ENCODE assay signal across 8 cellular contexts in the genomic region with DNA sequence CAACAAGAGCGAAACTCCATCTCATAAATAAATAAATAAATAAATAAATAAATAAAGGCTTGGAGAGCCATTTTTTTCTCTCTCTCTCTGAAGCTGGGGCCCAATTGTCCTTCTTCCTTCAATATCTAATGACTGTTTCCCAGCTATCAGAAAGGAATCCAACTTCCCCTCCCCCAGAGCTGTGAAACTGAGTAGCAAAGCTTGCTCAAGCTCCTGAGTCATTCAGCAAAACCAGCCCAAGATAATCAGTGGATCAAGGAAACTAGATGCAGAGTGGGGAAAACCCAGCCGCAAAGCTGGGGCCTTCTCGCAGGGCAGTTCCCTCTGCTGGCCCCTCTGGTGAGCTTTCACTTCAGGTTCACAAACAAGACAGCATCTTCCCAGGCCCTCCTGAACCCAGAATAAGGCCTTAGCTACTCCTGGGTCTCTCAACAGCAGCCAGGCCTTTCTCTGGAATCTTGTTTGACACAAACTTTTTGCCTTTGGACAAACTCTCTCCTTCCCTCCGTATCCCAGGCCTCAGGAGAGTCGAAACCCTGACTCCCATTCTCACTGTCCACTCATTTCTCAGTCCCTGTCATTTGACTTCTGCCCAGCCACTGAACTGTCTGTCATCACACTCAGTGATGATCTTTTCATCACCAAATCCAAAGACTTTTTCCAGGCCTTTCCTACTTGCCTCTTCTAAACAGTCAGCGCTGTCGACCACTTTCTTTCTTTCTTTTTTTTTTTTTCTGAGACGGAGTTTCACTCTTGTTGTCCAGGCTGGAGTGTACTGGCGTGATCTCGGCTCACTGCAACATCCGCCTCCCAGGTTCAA. TPM values are rescaled to one million over a fixed set of nuclear protein-coding genes. Genes with fewer than 3 reads are reported as not detected.
DNase-seq lines count a peak whose midpoint lies in the region; ATAC-seq, FAIRE-seq and TF ChIP-seq lines count a peak whose summit lies in the region.

No MANE protein-coding gene starts in this region.

- H3K4me3 ChIP-seq in fibroblast of pulmonary artery (replicated peaks; ENCODE audit: low read depth, low read length) (no peak overlapping the region), thymus (ENCODE audit: low read length) (no peak overlapping the region)

- WGBS in thymus: 67% methylated on average over 11 of the region's 11 CpGs

- DNase-seq in GM12892 (ENCODE audit: insufficient read length) (peak; percentile 50), fibroblast of pulmonary artery (ENCODE audit: low read depth) (peak; percentile 100), occipital lobe (lab: John Stamatoyannopoulos, UW) (peak; percentile 27), NCI-H1694 (lab: John Stamatoyannopoulos, UW) (no peak)
- peak; percentile 85 to 92 for DNase-seq in activated T-cell treated with anti-CD3 and anti-CD28 coated beads, Interleukin-2, amount 50 U/mL, for 72 hours

- TF ChIP-seq POLR2A in GM12892 (IDR thresholded peaks at IDR 0.05; ENCODE audit: low read depth, low read length): peak; percentile 58

- H3K27ac ChIP-seq in thymus (ENCODE audit: low read depth): peak overlapping the region; percentile 82

- peak; percentile 57 for ATAC-seq in HG02852 (IDR thresholded peaks at IDR 0.05; ENCODE audit: unreplicated experiment)
- peak; percentile 81 to 83 for ATAC-seq in activated T-cell treated with anti-CD3 and anti-CD28 coated beads, Interleukin-2, amount 50 U/mL, for 72 hours (replicated peaks in 1 of 2)

- H3K4me3 Mint-ChIP-seq in activated T-cell treated with anti-CD3 and anti-CD28 coated beads, Interleukin-2, amount 50 U/mL, for 72 hours: peak overlapping the region; percentile 64 to 77

- H3K27me3 Mint-ChIP-seq in activated T-cell treated with anti-CD3 and anti-CD28 coated beads, Interleukin-2, amount 50 U/mL, for 72 hours (ENCODE audit: low read depth): no peaks in the 10 kb centered on the region

- H3K27ac Mint-ChIP-seq in activated T-cell treated with anti-CD3 and anti-CD28 coated beads, Interleukin-2, amount 50 U/mL, for 72 hours: peak overlapping the region; percentile 69

- H3K36me3 Mint-ChIP-seq in activated T-cell treated with anti-CD3 and anti-CD28 coated beads, Interleukin-2, amount 50 U/mL, for 72 hours (ENCODE audit: insufficient read depth in 2 of 2): no peaks in the 10 kb centered on the region

- H3K9me3 Mint-ChIP-seq in activated T-cell treated with anti-CD3 and anti-CD28 coated beads, Interleukin-2, amount 50 U/mL, for 72 hours: no peaks in the 10 kb centered on the region

- H3K27me3 ChIP-seq in thymus (ENCODE audit: control insufficient read depth, insufficient read depth): no peaks in the 10 kb centered on the region

- no peaks in the 10 kb centered on the region for H3K36me3 ChIP-seq in thymus (ENCODE audit: control insufficient read depth, insufficient read depth)

- peaks cover 56% of the 10 kb centered on the region for H3K4me1 ChIP-seq in thymus (ENCODE audit: control insufficient read depth, insufficient read depth, low read length)

- no peaks in the 10 kb centered on the region for H3K9me3 ChIP-seq in thymus (ENCODE audit: control insufficient read depth)

- peak; percentile 92 for FAIRE-seq in GM12892 (lab: Jason Lieb, UNC)

- TF ChIP-seq CTCF in fibroblast of pulmonary artery (IDR thresholded peaks at IDR 0.05; ENCODE audit: low read length, missing control alignments): peak; percentile 56

- H3K4me1 Mint-ChIP-seq in activated T-cell treated with anti-CD3 and anti-CD28 coated beads, Interleukin-2, amount 50 U/mL, for 72 hours (ENCODE audit: low read depth): peaks cover 98% of the 10 kb centered on the region

TF ChIP-seq in PFSK-1, 5 proteins besides CTCF, POLR2A, EP300 and RAD21:
- TF ChIP-seq SIN3A (IDR thresholded peaks at IDR 0.05; ENCODE audit: borderline replicate concordance, insufficient read depth, low read length) (0 out of 2 replicates have a peak, but pooled peaks have one; percentile 56), POLR2AphosphoS5 (IDR thresholded peaks at IDR 0.05; ENCODE audit: low read depth, low read length) (peak; percentile 50; the same call in 1 of the 2 replicates), FOXP2 (optimal IDR thresholded peaks at IDR 0.05; ENCODE audit: borderline replicate concordance, extremely low read depth, extremely low read length, insufficient read depth) (peak; percentile 42), TAF1 (IDR thresholded peaks at IDR 0.05; ENCODE audit: borderline replicate concordance, insufficient read depth, low read length) (no peak), REST (IDR thresholded peaks at IDR 0.05; ENCODE audit: insufficient read depth in 1 of 2, low read depth in 2 of 2, low read length in 2 of 2) (peak in 1 of 2 experiments; percentile 57; a peak in 1 of 4 replicates)

RNA-seq across cellular contexts. Expression of gene PTP4A2, which starts 18.0 kb away (rescaled TPM):
- polyA plus RNA-seq in GM12892 (2012; ENCODE audit: missing spikeins): 377 TPM
- polyA plus RNA-seq in PFSK-1 (2012; ENCODE audit: insufficient read length, low read depth): 121 TPM
- total RNA-seq in activated T-cell treated with anti-CD3 and anti-CD28 coated beads, Interleukin-2, amount 50 U/mL, for 72 hours: 100 to 1,000 TPM; 437 to 541 TPM
- total RNA-seq in occipital lobe: 551 TPM
- polyA plus RNA-seq in thymus: 214 TPM

RNA-seq across cellular contexts. Expression of gene KHDRBS1, which starts 57.5 kb away (rescaled TPM):
- 141 TPM for polyA plus RNA-seq in GM12892 (2012; ENCODE audit: missing spikeins)
- 119 TPM for polyA plus RNA-seq in PFSK-1 (2012; ENCODE audit: insufficient read length, low read depth)
- 100 to 1,000 TPM; 138 to 156 TPM for total RNA-seq in activated T-cell treated with anti-CD3 and anti-CD28 coated beads, Interleukin-2, amount 50 U/mL, for 72 hours
- total RNA-seq in occipital lobe: 87.2 TPM
- polyA plus RNA-seq in thymus: 124 TPM
